8 cellular contexts compared by ENCODE assay signal in the genomic region with DNA sequence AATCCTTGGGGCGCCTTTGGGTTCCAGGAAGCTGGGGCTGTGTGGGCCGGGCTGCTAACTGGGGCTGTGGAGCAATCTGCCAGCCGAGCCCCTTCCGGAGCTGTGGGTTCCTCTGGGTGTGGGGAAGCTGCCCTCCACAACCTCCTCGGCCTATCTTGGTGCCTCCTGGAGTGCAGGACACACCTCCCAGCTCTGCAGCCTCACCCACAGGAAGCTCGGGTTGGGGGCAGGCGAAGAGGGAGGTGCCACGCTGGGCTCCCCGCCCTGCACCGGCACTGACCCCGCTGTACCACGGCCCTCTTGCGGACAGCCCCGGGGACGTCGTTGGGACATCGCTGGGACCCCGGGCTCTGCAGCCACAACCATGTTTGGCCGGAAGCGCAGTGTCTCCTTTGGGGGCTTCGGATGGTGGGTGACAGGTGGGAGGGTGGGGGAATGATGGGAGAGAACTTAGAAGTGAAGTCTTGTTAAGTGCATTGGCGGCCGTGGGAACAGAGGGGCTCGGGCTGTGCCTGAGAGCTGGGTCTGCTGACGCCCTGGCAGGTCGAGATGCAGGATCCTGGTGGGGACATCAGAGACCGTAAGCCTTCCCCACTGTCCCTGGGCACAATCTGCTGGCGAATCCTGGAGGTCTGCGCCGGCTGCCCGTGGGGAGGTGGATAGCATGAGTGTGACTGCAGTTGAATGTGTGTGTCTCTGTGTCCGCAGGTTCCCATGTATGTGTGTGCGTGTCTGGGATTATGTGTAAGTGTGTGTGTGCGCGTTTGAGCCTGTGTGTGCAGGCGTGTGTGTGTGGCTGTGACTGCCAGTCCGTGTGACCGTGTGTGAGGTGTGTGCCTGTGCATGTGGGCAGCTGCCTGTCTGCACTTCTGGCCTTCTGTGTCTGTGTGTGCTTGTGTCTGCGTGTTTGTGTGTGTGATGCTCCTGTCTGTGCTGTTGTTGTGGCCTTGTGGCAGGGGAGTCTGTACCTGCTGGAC. TPM values are rescaled to one million over a fixed set of nuclear protein-coding genes. Genes with fewer than 3 reads are reported as not detected.
A peak's percentile ranks its signal among the peaks of the same experiment; 100 is the strongest.
DNase-seq lines count a peak whose midpoint lies in the region; ATAC-seq and TF ChIP-seq lines count a peak whose summit lies in the region.

Gene RAP1GAP2 (plus strand): TSS at position 275 of the 977 bp plus-strand sequence. CDS start 90 bp downstream, at position 365.

- no peak for ATAC-seq in gastrocnemius medialis
- no peak for ATAC-seq in HG03460 (IDR thresholded peaks at IDR 0.05; ENCODE audit: unreplicated experiment)

- in situ Hi-C loops in gastrocnemius medialis (cut with MboI; ENCODE audit: low sequenced_read_pairs in 4 of 4), result no loop called here

- no peak within 1 kb of the TSS for H3K27ac Mint-ChIP-seq in activated CD4-positive, alpha-beta memory T cell treated with anti-CD3 and anti-CD28 coated beads for 36 hours

- H3K9me3 Mint-ChIP-seq in activated CD4-positive, alpha-beta memory T cell treated with anti-CD3 and anti-CD28 coated beads for 36 hours, result no peaks in the 10 kb centered on the region

- H3K27me3 Mint-ChIP-seq in activated CD4-positive, alpha-beta memory T cell treated with anti-CD3 and anti-CD28 coated beads for 36 hours, result peaks cover 17% of the 10 kb centered on the region

- POLR2A ChIA-PET in activated CD4-positive, alpha-beta memory T cell treated with anti-CD3 and anti-CD28 coated beads for 36 hours (lab: Charles Lee), result interaction anchor here (0.7 to 1.1 kb wide), 2 partner anchors 10 to 18 kb away, joined by 3 to 4 read pairs; no protein-coding TSS in a partner anchor

- CTCF ChIA-PET in activated CD4-positive, alpha-beta memory T cell treated with anti-CD3 and anti-CD28 coated beads for 36 hours (lab: Charles Lee), result interaction anchor here (0.8 to 2.0 kb wide), 6 partner anchors 9 to 40 kb away, joined by 3 to 14 read pairs (median 4); no protein-coding TSS in a partner anchor

- H3K9me3 ChIP-seq in esophagus muscularis mucosa (no peaks in the 10 kb centered on the region), gastrocnemius medialis (no peaks in the 10 kb centered on the region)

- H3K27me3 ChIP-seq in esophagus muscularis mucosa (peaks cover 0 to 68% (median 0%) of the 10 kb centered on the region in 4 donors), gastrocnemius medialis (peaks cover 5 to 11% (median 6%) of the 10 kb centered on the region in 3 donors)

- no peaks in the 10 kb centered on the region for H3K36me3 ChIP-seq in esophagus muscularis mucosa
- H3K36me3 ChIP-seq in gastrocnemius medialis, result no peaks in the 10 kb centered on the region

- H3K36me3 Mint-ChIP-seq in activated CD4-positive, alpha-beta memory T cell treated with anti-CD3 and anti-CD28 coated beads for 36 hours, result no peaks in the 10 kb centered on the region

- no peak within 1 kb of the TSS for H3K27ac ChIP-seq in esophagus muscularis mucosa (replicated peaks in 1 of 4)
- H3K27ac ChIP-seq in gastrocnemius medialis, result no peak within 1 kb of the TSS

- TF ChIP-seq CTCF in esophagus muscularis mucosa (IDR thresholded peaks at IDR 0.05) (no peak), gastrocnemius medialis (IDR thresholded peaks at IDR 0.05 in 4 of 5, conservative IDR thresholded peaks at IDR 0.05 in 1 of 5) (no peak)

- TF ChIP-seq POLR2A in esophagus muscularis mucosa (IDR thresholded peaks at IDR 0.05; ENCODE audit: low read depth), result no peak
- TF ChIP-seq POLR2A in gastrocnemius medialis (IDR thresholded peaks at IDR 0.05), result no peak

- H3K4me1 ChIP-seq in esophagus muscularis mucosa, result no peaks in the 10 kb centered on the region
- H3K4me1 ChIP-seq in gastrocnemius medialis, result no peaks in the 10 kb centered on the region

- intact Hi-C loops in activated CD4-positive, alpha-beta memory T cell treated with anti-CD3 and anti-CD28 coated beads for 36 hours (cut with micrococcal nuclease), result no loop called here
- intact Hi-C loops in esophagus muscularis mucosa (cut with DNase I) (no loop called here), gastrocnemius medialis (cut with DNase I; ENCODE audit: low total_unique reads) (no loop called here)

- peaks cover 66% of the 10 kb centered on the region for H3K4me1 Mint-ChIP-seq in activated CD4-positive, alpha-beta memory T cell treated with anti-CD3 and anti-CD28 coated beads for 36 hours (ENCODE audit: low read depth)

- DNase-seq in Jurkat, Clone E6-1 (ENCODE audit: low read depth, low spot score), result peak; percentile 87
- peak; percentile 80 for DNase-seq in activated CD4-positive, alpha-beta memory T cell treated with anti-CD3 and anti-CD28 coated beads for 36 hours
- DNase-seq in esophagus muscularis mucosa (ENCODE audit: extremely low spot score) (no peak), gastrocnemius medialis (peak; percentile 36 to 50), NCI-H2171 (lab: John Stamatoyannopoulos, UW) (no peak), NAMALWA (ENCODE audit: low spot score) (no peak), SHP77 treated with DMSO at 0.1 percent for 48 hours (lab: John Stamatoyannopoulos, UW) (no peak)

- WGBS in esophagus muscularis mucosa, result 68% methylated on average over 8 of the region's 39 CpGs

- H3K4me3 ChIP-seq in Jurkat, Clone E6-1 (ENCODE audit: low read length), result peak within 1 kb of the TSS; percentile 62
- peak within 1 kb of the TSS; percentile 8 to 38 (median 22) for H3K4me3 ChIP-seq in esophagus muscularis mucosa
- peak within 1 kb of the TSS in 1 of 4 donors; percentile 25 for H3K4me3 ChIP-seq in gastrocnemius medialis

- H3K4me3 Mint-ChIP-seq in activated CD4-positive, alpha-beta memory T cell treated with anti-CD3 and anti-CD28 coated beads for 36 hours, result peak within 1 kb of the TSS; percentile 74

- no peak for TF ChIP-seq EP300 in esophagus muscularis mucosa (IDR thresholded peaks at IDR 0.05)

RNA-seq across cellular contexts. Expression of gene RAP1GAP2, which starts in this region (rescaled TPM):
- 8.0 TPM for polyA plus RNA-seq in Jurkat, Clone E6-1 (2012; ENCODE audit: insufficient read depth, insufficient read length)
- total RNA-seq in activated CD4-positive, alpha-beta memory T cell treated with anti-CD3 and anti-CD28 coated beads for 36 hours, result 1 to 10 TPM; 1.9 to 2.3 TPM
- total RNA-seq in esophagus muscularis mucosa (10 to 100 TPM in 3 of 4 donors, 1 to 10 TPM in 1; 7.4 to 13.1 (median 10.7) TPM), gastrocnemius medialis (1 to 10 TPM in 3 of 4 donors, under 1 TPM in 1; 0.85 to 2.4 (median 1.5) TPM)

Comparison
In these comparisons a context has a peak if more than half of its experiments do, and no peak if none do; other contexts are left out.
1. DNase-seq: peak in Jurkat, Clone E6-1 (single experiment), activated CD4-positive, alpha-beta memory T cell treated with anti-CD3 and anti-CD28 coated beads for 36 hours (single experiment) and gastrocnemius medialis (2 of 2); none in esophagus muscularis mucosa (single experiment), NCI-H2171 (single experiment), NAMALWA (single experiment) and SHP77 treated with DMSO at 0.1 percent for 48 hours (single experiment).